Comparison of ENCODE assay signal across 8 cellular contexts in the genomic region with DNA sequence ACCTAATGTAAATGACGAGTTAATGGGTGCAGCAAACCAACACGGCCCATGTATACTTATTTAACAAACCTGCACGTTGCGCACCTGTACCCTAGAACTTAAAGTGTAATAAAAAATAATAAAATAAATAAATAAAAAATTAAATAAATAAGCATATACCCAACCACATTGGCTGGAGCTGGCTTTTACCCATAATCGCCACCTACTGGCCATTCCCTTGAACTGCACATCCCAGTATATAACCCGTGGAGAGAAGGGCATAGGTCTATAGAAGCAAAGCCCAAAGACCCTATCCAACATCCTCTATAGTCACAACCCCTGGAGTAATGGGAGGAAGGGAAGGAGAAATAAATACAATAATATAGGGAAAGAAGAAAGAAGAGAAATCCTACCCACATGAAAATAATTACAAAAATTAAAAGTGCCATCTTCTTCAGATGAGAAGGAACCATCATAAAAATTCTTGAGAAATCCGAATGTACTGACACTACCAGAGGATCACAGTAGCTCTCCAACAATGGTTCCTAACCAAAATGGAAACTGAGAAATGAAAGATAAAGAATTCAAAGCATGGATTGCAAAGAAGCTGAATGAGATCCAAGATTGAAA.
A peak's percentile ranks its signal among the peaks of the same experiment; 100 is the strongest.
DNase-seq lines count a peak whose midpoint lies in the region; TF ChIP-seq lines count a peak whose summit lies in the region.

No MANE protein-coding gene starts in this region.

- CTCF ChIA-PET in AG04449 (lab: Yijun Ruan, JAX) = interaction anchor here (0.8 to 2.1 kb wide), 7 partner anchors 9 to 61 kb away, joined by 3 to 14 read pairs (median 3); no protein-coding TSS in a partner anchor
- CTCF ChIA-PET in activated CD4-positive, alpha-beta memory T cell treated with anti-CD3 and anti-CD28 coated beads, Interleukin-2, amount 10 ng/mL, durations not matched to agents 7 days and 5 days (lab: Charles Lee) = interaction anchor here (0.6 to 1.3 kb wide), 2 partner anchors 10 to 872 kb away, joined by 3 read pairs; no protein-coding TSS in a partner anchor

- no peaks in the 10 kb centered on the region; the same call in 1 of the 2 replicates for H3K79me2 ChIP-seq in H9 (ENCODE audit: insufficient read depth, low read length)

- intact Hi-C loops in testis (cut with DNase I; ENCODE audit: low total_unique reads) = no loop called here

- H3K27me3 Mint-ChIP-seq in H9 (ENCODE audit: low read depth) = no peaks in the 10 kb centered on the region
- no peaks in the 10 kb centered on the region for H3K27me3 Mint-ChIP-seq in activated CD4-positive, alpha-beta memory T cell treated with anti-CD3 and anti-CD28 coated beads, Interleukin-2, amount 10 ng/mL, durations not matched to agents 7 days and 5 days

- no peak overlapping the region for H3K4me2 ChIP-seq in H9 (ENCODE audit: insufficient read depth, insufficient read length, low read length)

- no peaks in the 10 kb centered on the region for H3K36me3 ChIP-seq in testis (ENCODE audit: low read depth, missing control alignments)

- DNase-seq in AG04449 (ENCODE audit: low read depth, low spot score) (no peak), EL (peak; percentile 42), H9 (no peak), LNCaP clone FGC (ENCODE audit: low read depth) (peak; percentile 6), iPS-NIHi11 (ENCODE audit: low spot score) (peak; percentile 64), testis (peak; percentile 72), middle frontal gyrus (ENCODE audit: extremely low spot score, low spot score) (no peak)
- peak; percentile 22 for DNase-seq in activated CD4-positive, alpha-beta memory T cell treated with anti-CD3 and anti-CD28 coated beads, Interleukin-2, amount 10 ng/mL, durations not matched to agents 7 days and 5 days

- TF ChIP-seq POLR2A in testis (IDR thresholded peaks at IDR 0.05) = no peak

- no peak overlapping the region for H2BK15ac ChIP-seq in H9 (ENCODE audit: low read depth, low read length)

- no peak overlapping the region for H3K56ac ChIP-seq in H9 (ENCODE audit: insufficient read length, low read depth, low read length)

- H3K27ac Mint-ChIP-seq in H9 = no peak overlapping the region
- no peak overlapping the region for H3K27ac Mint-ChIP-seq in activated CD4-positive, alpha-beta memory T cell treated with anti-CD3 and anti-CD28 coated beads, Interleukin-2, amount 10 ng/mL, durations not matched to agents 7 days and 5 days

- no peaks in the 10 kb centered on the region; a peak in 1 of 7 replicates for H3K36me3 Mint-ChIP-seq in H9 (ENCODE audit: insufficient read depth in 1 of 3, low read depth in 3 of 3)
- H3K36me3 Mint-ChIP-seq in activated CD4-positive, alpha-beta memory T cell treated with anti-CD3 and anti-CD28 coated beads, Interleukin-2, amount 10 ng/mL, durations not matched to agents 7 days and 5 days (ENCODE audit: low read depth) = no peaks in the 10 kb centered on the region

- no peak overlapping the region for H3K4me3 Mint-ChIP-seq in H9
- no peak overlapping the region for H3K4me3 Mint-ChIP-seq in activated CD4-positive, alpha-beta memory T cell treated with anti-CD3 and anti-CD28 coated beads, Interleukin-2, amount 10 ng/mL, durations not matched to agents 7 days and 5 days

- POLR2A ChIA-PET in AG04449 (lab: Yijun Ruan, JAX) = no interaction called here
- POLR2A ChIA-PET in activated CD4-positive, alpha-beta memory T cell treated with anti-CD3 and anti-CD28 coated beads, Interleukin-2, amount 10 ng/mL, durations not matched to agents 7 days and 5 days (lab: Charles Lee) = no interaction called here

- no peak overlapping the region for H2BK20ac ChIP-seq in H9 (ENCODE audit: low read depth, low read length, poor library complexity, severe bottlenecking)

- no peak overlapping the region for H4K8ac ChIP-seq in H9 (replicated peaks; ENCODE audit: insufficient read length, low read depth, low read length)

- H3K23ac ChIP-seq in H9 (ENCODE audit: insufficient read length, low read depth, low read length) = no peak overlapping the region

- H3K9ac ChIP-seq in H9 (ENCODE audit: extremely low read depth, insufficient read length, low read length) = no peak overlapping the region

- no peak overlapping the region for H2AK5ac ChIP-seq in H9 (ENCODE audit: insufficient read length, low read length)

- H3K4me3 ChIP-seq in AG04449 (ENCODE audit: low read depth, low read length) = no peak overlapping the region
- H3K4me3 ChIP-seq in LNCaP clone FGC (ENCODE audit: low read depth, low read length) = no peak overlapping the region
- H3K4me3 ChIP-seq in testis = no peak overlapping the region

- no peak overlapping the region for H3K14ac ChIP-seq in H9 (ENCODE audit: insufficient read depth, low read length)

- H2BK12ac ChIP-seq in H9 (ENCODE audit: insufficient read length, low read depth, low read length) = no peak overlapping the region

- whole genome bisulfite sequencing in H9 (ENCODE audit: extremely low coverage, insufficient read length, low lambda C conversion rate) = no CpG with 5 or more reads among the region's 7 CpGs
- WGBS in testis, 2 donors = 50 to 67% methylated on average over 7 of the region's 7 CpGs

- no peaks in the 10 kb centered on the region for H3K23me2 ChIP-seq in H9 (ENCODE audit: insufficient read length, low read depth, low read length, poor library complexity, severe bottlenecking)

- H3K27ac ChIP-seq in H9 (ENCODE audit: insufficient read length, low read depth, low read length) (no peak overlapping the region), testis (no peak overlapping the region)

- H2AFZ ChIP-seq in H9 (ENCODE audit: low read length) = no peak overlapping the region

- no peak overlapping the region for H4K5ac ChIP-seq in H9 (ENCODE audit: insufficient read length, low read depth, low read length)

- H2BK5ac ChIP-seq in H9 (ENCODE audit: insufficient read length, low read length) = no peak overlapping the region

- H3K4me1 ChIP-seq in H9 (ENCODE audit: insufficient read depth, low read length) (no peaks in the 10 kb centered on the region), testis (no peaks in the 10 kb centered on the region)

- no peaks in the 10 kb centered on the region for H3K4me1 Mint-ChIP-seq in H9
- H3K4me1 Mint-ChIP-seq in activated CD4-positive, alpha-beta memory T cell treated with anti-CD3 and anti-CD28 coated beads, Interleukin-2, amount 10 ng/mL, durations not matched to agents 7 days and 5 days = no peaks in the 10 kb centered on the region

- no peaks in the 10 kb centered on the region for H3K9me3 ChIP-seq in H9 (ENCODE audit: control insufficient read depth, low read depth, low read length)
- no peaks in the 10 kb centered on the region for H3K9me3 ChIP-seq in testis

- H2BK120ac ChIP-seq in H9 (ENCODE audit: low read depth, low read length, poor library complexity, severe bottlenecking) = no peak overlapping the region

- no peaks in the 10 kb centered on the region for H3K79me1 ChIP-seq in H9 (ENCODE audit: insufficient read depth, low read depth, low read length, poor library complexity, severe bottlenecking)

- H3T11ph ChIP-seq in H9 (ENCODE audit: low read length) = no peak overlapping the region

- H3K18ac ChIP-seq in H9 (ENCODE audit: insufficient read length, low read depth, low read length) = no peak overlapping the region

- no peak overlapping the region for H4K91ac ChIP-seq in H9 (ENCODE audit: insufficient read length, low read depth, low read length)

- H3K27me3 ChIP-seq in H9 (ENCODE audit: insufficient read depth, low read length) (no peaks in the 10 kb centered on the region), testis (no peaks in the 10 kb centered on the region)

- H3K9me3 Mint-ChIP-seq in H9 = peaks cover 0 to 7% of the 10 kb centered on the region in 2 experiments; a peak in 2 of 5 replicates
- peaks cover 4% of the 10 kb centered on the region for H3K9me3 Mint-ChIP-seq in activated CD4-positive, alpha-beta memory T cell treated with anti-CD3 and anti-CD28 coated beads, Interleukin-2, amount 10 ng/mL, durations not matched to agents 7 days and 5 days

- TF ChIP-seq CTCF in AG04449 (IDR thresholded peaks at IDR 0.05; ENCODE audit: insufficient read depth, low read length, missing control alignments) (peak; percentile 43), H9 (conservative IDR thresholded peaks at IDR 0.05) (peak; percentile 86), LNCaP clone FGC (IDR thresholded peaks at IDR 0.05; ENCODE audit: control insufficient read depth, extremely low read depth, insufficient read depth) (peak; percentile 76), testis (IDR thresholded peaks at IDR 0.05) (peak; percentile 42 to 82 (median 47))

- no peaks in the 10 kb centered on the region for H4K20me1 ChIP-seq in H9 (ENCODE audit: control insufficient read depth, insufficient read depth, insufficient read length)

- no peak overlapping the region for H3K4ac ChIP-seq in H9 (ENCODE audit: low read depth, low read length)

Comparison
In these comparisons a context has a peak if more than half of its experiments do, and no peak if none do; other contexts are left out.
1. DNase-seq: peak in EL (single experiment), LNCaP clone FGC (single experiment), activated CD4-positive, alpha-beta memory T cell treated with anti-CD3 and anti-CD28 coated beads, Interleukin-2, amount 10 ng/mL, durations not matched to agents 7 days and 5 days (single experiment), iPS-NIHi11 (single experiment) and testis (single experiment); none in AG04449 (single experiment), H9 (single experiment) and middle frontal gyrus (single experiment).
2. Peak in every context shown above with its lines, with median percentiles within 50 percentile points of each other: CTCF ChIP-seq.